In the genomic region with DNA sequence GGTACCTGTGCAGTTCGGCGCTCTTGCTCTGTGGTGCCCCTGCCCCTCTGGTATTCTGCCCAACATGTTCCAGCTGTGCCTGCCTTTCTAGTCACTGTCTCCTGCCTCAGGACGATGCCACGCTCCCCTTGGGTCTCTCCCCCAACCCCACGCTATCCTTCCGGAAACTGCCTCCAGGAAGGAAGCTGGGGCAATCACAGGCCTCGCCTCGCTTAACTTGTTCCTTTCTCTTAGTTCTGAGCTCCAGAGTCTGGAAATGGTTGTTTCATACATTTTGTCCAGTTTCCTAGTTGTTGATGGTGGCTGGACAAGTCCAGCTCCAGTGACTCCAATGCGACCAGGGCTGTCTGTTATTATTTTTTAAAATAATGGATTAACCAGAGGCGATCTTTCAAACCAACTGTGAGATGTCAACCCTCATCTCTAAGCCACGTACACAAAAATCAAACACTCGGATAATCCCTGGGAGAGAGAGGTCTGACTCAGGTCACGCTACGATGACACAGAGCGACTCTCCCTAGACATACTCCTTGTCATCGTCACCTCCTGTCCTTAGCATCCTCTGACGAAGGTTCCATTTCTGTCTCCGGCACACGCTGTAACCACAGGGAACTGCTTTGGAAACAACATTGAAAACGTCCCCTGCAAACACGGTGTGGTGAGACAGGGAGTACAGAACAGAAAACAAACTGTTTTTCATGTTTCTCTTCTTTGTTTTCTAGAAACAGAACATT, we compare ENCODE assay signal across 1 cellular context.
TF ChIP-seq lines count a peak whose summit lies in the region.

No MANE protein-coding gene starts in this region.

TF ChIP-seq in HepG2, 621 proteins besides CTCF, POLR2A, EP300 and RAD21 (continued from another document):
- TF ChIP-seq, protein P1, sequence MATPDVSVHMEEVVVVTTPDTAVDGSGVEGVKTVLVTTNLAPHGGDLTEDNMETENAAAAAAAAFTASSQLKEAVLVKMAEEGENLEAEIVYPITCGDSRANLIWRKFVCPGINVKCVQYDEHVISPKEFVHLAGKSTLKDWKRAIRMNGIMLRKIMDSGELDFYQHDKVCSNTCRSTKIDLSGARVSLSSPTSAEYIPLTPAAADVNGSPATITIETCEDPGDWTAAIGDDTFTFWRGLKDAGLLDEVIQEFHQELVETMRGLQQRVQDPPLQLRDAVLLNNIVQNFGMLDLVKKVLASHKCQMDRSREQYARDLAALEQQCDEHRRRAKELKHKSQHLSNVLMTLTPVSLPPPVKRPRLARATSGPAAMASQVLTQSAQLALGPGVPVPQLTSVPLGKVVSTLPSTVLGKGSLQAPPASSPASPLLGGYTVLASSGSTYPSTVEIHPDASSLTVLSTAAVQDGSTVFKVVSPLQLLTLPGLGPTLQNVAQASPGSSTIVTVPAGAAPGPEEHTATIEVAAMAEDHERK (CRISPR knock-in tag; IDR thresholded peaks at IDR 0.05; ENCODE audit: low read depth): no peak
